19 cellular contexts compared by ENCODE assay signal in genomic region chr4:26574563-26574962, GRCh38.
"Had no signal": no experiment of that assay in that cellular context is flagged by ENCODE, and none has a peak within 500 bp of the region (broad histone marks: within the 10 kb centered on the region; RNA-seq: fewer than 3 reads in every experiment).

No MANE protein-coding gene starts in this region.

- H3K4me1 Mint-ChIP-seq: activated CD8-positive, alpha-beta memory T cell treated with anti-CD3 and anti-CD28 coated beads, Interleukin-2, amount 10 ng/mL, durations not matched to agents 7 days and 5 days; central memory CD8-positive, alpha-beta T cell; mesothelial cell of epicardium; neural crest cell; stimulated activated naive CD8-positive, alpha-beta T cell treated with anti-CD3 and anti-CD28 coated beads, Interleukin-15, amount 100 ng/mL, for 72 hours had no signal

- H3K27me3 ChIP-seq: pancreas, testis had no signal

- H3K27me3 Mint-ChIP-seq: stimulated activated naive CD8-positive, alpha-beta T cell treated with anti-CD3 and anti-CD28 coated beads, Interleukin-15, amount 100 ng/mL, for 72 hours had no signal

- H3K4me3 Mint-ChIP-seq: activated CD8-positive, alpha-beta memory T cell treated with anti-CD3 and anti-CD28 coated beads, Interleukin-2, amount 10 ng/mL, durations not matched to agents 7 days and 5 days; activated T-cell treated with anti-CD3 and anti-CD28 coated beads, Interleukin-2, amount 50 U/mL, for 24 hours; brain; central memory CD8-positive, alpha-beta T cell; mesothelial cell of epicardium; neural crest cell; stimulated activated naive CD8-positive, alpha-beta T cell treated with anti-CD3 and anti-CD28 coated beads, Interleukin-15, amount 100 ng/mL, for 72 hours had no signal

- H3K9me3 Mint-ChIP-seq: activated naive CD4-positive, alpha-beta T cell treated with anti-CD3 and anti-CD28 coated beads, Interleukin-2, amount 50 U/mL, for 72 hours; activated T-cell treated with anti-CD3 and anti-CD28 coated beads, Interleukin-2, amount 50 U/mL, for 24 hours; brain; central memory CD8-positive, alpha-beta T cell; mesothelial cell of epicardium; stimulated activated naive CD8-positive, alpha-beta T cell treated with anti-CD3 and anti-CD28 coated beads, Interleukin-15, amount 100 ng/mL, for 72 hours had no signal

- H3K4me1 ChIP-seq: pancreas, testis had no signal

- H3K27ac ChIP-seq: pancreas, testis had no signal

- DNase-seq: activated CD4-positive, alpha-beta T cell treated with anti-CD3 and anti-CD28 coated beads, Interleukin-2, amount 50 U/mL, for 4 hours; activated CD4-positive, CD25-positive, alpha-beta regulatory T cell; activated CD8-positive, alpha-beta memory T cell treated with anti-CD3 and anti-CD28 coated beads, Interleukin-2, amount 10 ng/mL, durations not matched to agents 7 days and 5 days; activated effector memory CD4-positive, alpha-beta T cell treated with Interleukin-2 at 50 U/mL for 16 hours; activated T-cell treated with anti-CD3 and anti-CD28 coated beads, Interleukin-2, amount 50 U/mL, for 24 hours; amniotic stem cell; cortex of kidney; effector CD8-positive, alpha-beta T cell; kidney glomerular epithelial cell; pancreas; stimulated activated CD4-positive, alpha-beta T cell treated with anti-CD3 and anti-CD28 coated beads, Interleukin-4, amount 100 ng/mL, for 1 hour; stimulated activated CD8-positive, alpha-beta memory T cell treated with anti-CD3 and anti-CD28 coated beads, Interleukin-4, amount 100 ng/mL, for 48 hours; stimulated activated naive CD8-positive, alpha-beta T cell treated with anti-CD3 and anti-CD28 coated beads, Interleukin-15, amount 100 ng/mL, for 72 hours; testis had no signal

- ATAC-seq: activated CD8-positive, alpha-beta memory T cell treated with anti-CD3 and anti-CD28 coated beads, Interleukin-2, amount 10 ng/mL, durations not matched to agents 7 days and 5 days; activated naive CD4-positive, alpha-beta T cell treated with anti-CD3 and anti-CD28 coated beads, Interleukin-2, amount 50 U/mL, for 72 hours; pancreas; stimulated activated naive CD8-positive, alpha-beta T cell treated with anti-CD3 and anti-CD28 coated beads, Interleukin-15, amount 100 ng/mL, for 72 hours had no signal

- H3K36me3 Mint-ChIP-seq: activated CD8-positive, alpha-beta memory T cell treated with anti-CD3 and anti-CD28 coated beads, Interleukin-2, amount 10 ng/mL, durations not matched to agents 7 days and 5 days; activated naive CD4-positive, alpha-beta T cell treated with anti-CD3 and anti-CD28 coated beads, Interleukin-2, amount 50 U/mL, for 72 hours; brain; mesothelial cell of epicardium had no signal

- H3K4me3 ChIP-seq: pancreas, testis had no signal

- H3K9me3 ChIP-seq: pancreas, testis had no signal

- H3K27ac Mint-ChIP-seq: activated CD8-positive, alpha-beta memory T cell treated with anti-CD3 and anti-CD28 coated beads, Interleukin-2, amount 10 ng/mL, durations not matched to agents 7 days and 5 days; activated naive CD4-positive, alpha-beta T cell treated with anti-CD3 and anti-CD28 coated beads, Interleukin-2, amount 50 U/mL, for 72 hours; activated T-cell treated with anti-CD3 and anti-CD28 coated beads, Interleukin-2, amount 50 U/mL, for 24 hours; brain; mesothelial cell of epicardium; stimulated activated naive CD8-positive, alpha-beta T cell treated with anti-CD3 and anti-CD28 coated beads, Interleukin-15, amount 100 ng/mL, for 72 hours had no signal

- H3K36me3 ChIP-seq: pancreas had no signal
